Comparison of ENCODE assay signal across 2 cellular contexts in genomic region chr1:45272267-45272666, GRCh38. TPM values are rescaled to one million over a fixed set of nuclear protein-coding genes. Genes with fewer than 3 reads are reported as not detected.
"Had no signal": no experiment of that assay in that cellular context is flagged by ENCODE, and none has a peak within 500 bp of the region (broad histone marks: within the 10 kb centered on the region; RNA-seq: fewer than 3 reads in every experiment).

No MANE protein-coding gene starts in this region.

RNA-seq across cellular contexts. Expression of gene HPDL, which starts 54.4 kb away (rescaled TPM):
- total RNA-seq: Right ventricle myocardium inferior, SJCRH30 had no signal
